ENCODE assay signal across 8 cellular contexts in the genomic region with DNA sequence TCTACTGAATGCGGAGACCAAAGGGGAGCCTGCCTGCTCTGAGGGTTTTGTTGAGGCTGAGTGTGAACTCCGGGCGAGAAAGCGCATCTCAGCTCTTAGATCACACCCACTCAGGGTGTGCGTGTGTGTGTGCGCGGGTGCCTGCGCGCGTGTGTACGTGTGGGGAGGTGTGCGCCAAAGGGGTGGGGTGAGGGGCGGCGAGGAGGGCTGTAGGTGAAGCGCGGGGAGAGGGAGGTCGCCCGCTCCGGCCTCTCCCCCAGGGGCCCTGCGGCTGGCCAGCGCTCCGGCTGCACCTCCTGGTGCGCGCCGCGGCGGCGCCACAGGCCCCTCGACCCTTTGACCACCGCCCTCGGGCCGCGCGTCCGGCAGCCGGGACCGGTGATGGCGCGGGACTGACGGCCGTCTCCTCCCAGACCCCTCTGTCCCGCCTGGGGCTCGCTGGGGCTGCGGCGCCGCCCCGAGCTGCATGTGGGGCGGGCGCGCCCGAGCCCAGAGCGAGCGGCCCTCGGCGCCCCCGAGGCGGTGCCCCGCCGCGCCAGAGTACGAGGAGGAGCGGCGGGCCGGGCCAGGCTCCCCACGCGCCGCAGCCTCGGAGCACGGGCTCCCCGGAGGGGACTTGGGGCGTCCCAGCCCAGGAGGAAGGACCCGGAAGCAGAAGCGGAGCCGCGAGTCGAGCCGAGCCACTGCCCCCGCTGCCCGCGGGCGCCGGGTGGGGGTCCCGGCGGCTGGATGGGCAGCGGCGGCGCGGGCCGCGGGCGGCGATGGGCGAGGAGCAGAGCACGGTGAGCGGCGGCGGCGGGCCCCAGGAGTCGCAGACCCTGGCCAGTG. TPM values are rescaled to one million over a fixed set of nuclear protein-coding genes. Genes with fewer than 3 reads are reported as not detected.
A peak's percentile ranks its signal among the peaks of the same experiment; 100 is the strongest.
DNase-seq lines count a peak whose midpoint lies in the region; ATAC-seq and TF ChIP-seq lines count a peak whose summit lies in the region.

A gene with protein sequence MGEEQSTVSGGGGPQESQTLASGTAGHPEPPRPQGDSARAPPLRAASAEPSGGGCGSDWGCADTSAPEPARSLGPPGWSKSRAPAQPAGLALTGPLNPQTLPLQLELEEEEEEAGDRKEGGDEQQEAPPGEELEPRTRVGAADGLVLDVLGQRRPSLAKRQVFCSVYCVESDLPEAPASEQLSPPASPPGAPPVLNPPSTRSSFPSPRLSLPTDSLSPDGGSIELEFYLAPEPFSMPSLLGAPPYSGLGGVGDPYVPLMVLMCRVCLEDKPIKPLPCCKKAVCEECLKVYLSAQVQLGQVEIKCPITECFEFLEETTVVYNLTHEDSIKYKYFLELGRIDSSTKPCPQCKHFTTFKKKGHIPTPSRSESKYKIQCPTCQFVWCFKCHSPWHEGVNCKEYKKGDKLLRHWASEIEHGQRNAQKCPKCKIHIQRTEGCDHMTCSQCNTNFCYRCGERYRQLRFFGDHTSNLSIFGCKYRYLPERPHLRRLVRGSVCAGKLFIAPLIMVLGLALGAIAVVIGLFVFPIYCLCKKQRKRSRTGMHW (plus strand): TSS at position 654 of the 828 bp plus-strand sequence. CDS start 108 bp downstream, at position 762.

- peaks cover 77% of the 10 kb centered on the region for H3K4me1 Mint-ChIP-seq in HFFc6 (ENCODE audit: low read depth)
- peaks cover 6% of the 10 kb centered on the region for H3K4me1 Mint-ChIP-seq in stimulated activated effector memory CD8-positive, alpha-beta T cell treated with anti-CD3 and anti-CD28 coated beads, Interleukin-12 subunit alpha, Interleukin-12 subunit beta, amount 100 ng/mL, for 72 hours

- peaks cover 4 to 13% of the 10 kb centered on the region in 2 donors for H3K4me1 ChIP-seq in duodenal mucosa (ENCODE audit: control insufficient read depth in 1 of 2, insufficient read depth in 2 of 2, low read length in 2 of 2)

- H3K36me3 ChIP-seq in duodenal mucosa (ENCODE audit: control insufficient read depth in 1 of 2, insufficient read depth in 2 of 2, low read length in 2 of 2), result no peaks in the 10 kb centered on the region

- H3K27me3 Mint-ChIP-seq in HFFc6 (ENCODE audit: insufficient read depth), result peaks cover 3% of the 10 kb centered on the region; the same call in 1 of the 2 replicates

- peak within 1 kb of the TSS; percentile 79 to 82 for H3K4me3 ChIP-seq in duodenal mucosa (ENCODE audit: low read depth in 1 of 2, low read length in 2 of 2)

- peak within 1 kb of the TSS; percentile 93 for H3K4me3 Mint-ChIP-seq in HFFc6
- H3K4me3 Mint-ChIP-seq in stimulated activated effector memory CD8-positive, alpha-beta T cell treated with anti-CD3 and anti-CD28 coated beads, Interleukin-12 subunit alpha, Interleukin-12 subunit beta, amount 100 ng/mL, for 72 hours, result peak within 1 kb of the TSS; percentile 35

- peak; percentile 61 for DNase-seq in ELR (ENCODE audit: low read depth)
- DNase-seq in HFFc6, result peak; percentile 48
- DNase-seq in SK-N-DZ (ENCODE audit: low spot score), result peak; percentile 57
- peak; percentile 83 for DNase-seq in left lobe of liver (ENCODE audit: low spot score)
- DNase-seq in stimulated activated effector memory CD8-positive, alpha-beta T cell treated with anti-CD3 and anti-CD28 coated beads, Interleukin-12 subunit alpha, Interleukin-12 subunit beta, amount 100 ng/mL, for 72 hours (ENCODE audit: low spot score in 2 of 2), result no peak
- no peak for DNase-seq in A172 (ENCODE audit: low spot score)

- H3K27ac Mint-ChIP-seq in HFFc6, result peak within 1 kb of the TSS; percentile 92
- no peak within 1 kb of the TSS for H3K27ac Mint-ChIP-seq in stimulated activated effector memory CD8-positive, alpha-beta T cell treated with anti-CD3 and anti-CD28 coated beads, Interleukin-12 subunit alpha, Interleukin-12 subunit beta, amount 100 ng/mL, for 72 hours

- TF ChIP-seq CTCF in HFFc6 (IDR thresholded peaks at IDR 0.05), result 0 out of 2 replicates have a peak, but pooled peaks have one; percentile 28

- ATAC-seq in left lobe of liver, result peak; percentile 78
- ATAC-seq in stimulated activated effector memory CD8-positive, alpha-beta T cell treated with anti-CD3 and anti-CD28 coated beads, Interleukin-12 subunit alpha, Interleukin-12 subunit beta, amount 100 ng/mL, for 72 hours, result peak; percentile 41
- ATAC-seq in HG03159 (IDR thresholded peaks at IDR 0.05; ENCODE audit: unreplicated experiment), result no peak

- no peaks in the 10 kb centered on the region for H3K27me3 ChIP-seq in duodenal mucosa (ENCODE audit: control insufficient read depth in 1 of 2, insufficient read depth in 2 of 2, low read length in 2 of 2)

- peaks cover 12% of the 10 kb centered on the region for H3K36me3 Mint-ChIP-seq in HFFc6 (ENCODE audit: low read depth)
- no peaks in the 10 kb centered on the region for H3K36me3 Mint-ChIP-seq in stimulated activated effector memory CD8-positive, alpha-beta T cell treated with anti-CD3 and anti-CD28 coated beads, Interleukin-12 subunit alpha, Interleukin-12 subunit beta, amount 100 ng/mL, for 72 hours

- peak within 1 kb of the TSS; percentile 77 for H3K27ac ChIP-seq in duodenal mucosa (ENCODE audit: low read depth, low read length)

- peak within 1 kb of the TSS; percentile 70 to 71 for H3K9ac ChIP-seq in duodenal mucosa (ENCODE audit: low read depth in 1 of 2, low read length in 2 of 2)

- no peaks in the 10 kb centered on the region for H3K9me3 ChIP-seq in duodenal mucosa (ENCODE audit: control insufficient read depth in 1 of 2, low read length in 2 of 2)

- H3K9me3 Mint-ChIP-seq in HFFc6, result no peaks in the 10 kb centered on the region
- no peaks in the 10 kb centered on the region for H3K9me3 Mint-ChIP-seq in stimulated activated effector memory CD8-positive, alpha-beta T cell treated with anti-CD3 and anti-CD28 coated beads, Interleukin-12 subunit alpha, Interleukin-12 subunit beta, amount 100 ng/mL, for 72 hours

RNA-seq across cellular contexts. Expression of the gene that starts here (rescaled TPM):
- total RNA-seq in HFFc6 (2021; fragmentation: NEBNext Ultra II Directional; extraction: Animal tissue kit (Norgen Biotek cat#: 25700)), result 10 to 100 TPM; 10.9 to 19.4 (median 14.7) TPM
- 1.8 and 2.3 TPM in 2 replicates for polyA plus RNA-seq in SK-N-DZ (2014; cell fraction: cytosol; rRNA removed)
- polyA plus RNA-seq in SK-N-DZ (2014; cell fraction: nucleus; rRNA removed), result 4.2 and 4.3 TPM in 2 replicates
- 25.0 TPM for total RNA-seq in left lobe of liver
- 4.4 and 9.9 TPM in 2 replicates for total RNA-seq in A172 (2014; rRNA removed; shearing (Covaris generic))

Comparison
In these comparisons a context has a peak if more than half of its experiments do, and no peak if none do; other contexts are left out.
1. DNase-seq: peak in ELR (single experiment), HFFc6 (single experiment), SK-N-DZ (single experiment) and left lobe of liver (single experiment); none in stimulated activated effector memory CD8-positive, alpha-beta T cell treated with anti-CD3 and anti-CD28 coated beads, Interleukin-12 subunit alpha, Interleukin-12 subunit beta, amount 100 ng/mL, for 72 hours (0 of 2) and A172 (single experiment).